In genomic region chr2:43458002-43458628, GRCh38 we compare ENCODE assay signal across 15 cellular contexts.
DNase-seq lines count a peak whose midpoint lies in the region; ATAC-seq, FAIRE-seq and TF ChIP-seq lines count a peak whose summit lies in the region.
"Had no signal": no experiment of that assay in that cellular context is flagged by ENCODE, and none has a peak within 500 bp of the region (broad histone marks: within the 10 kb centered on the region; RNA-seq: fewer than 3 reads in every experiment).

No MANE protein-coding gene starts in this region.

- peaks cover 0 to 86% (median 66%) of the 10 kb centered on the region in 4 donors for H3K4me1 ChIP-seq in sigmoid colon

- intact Hi-C loops in sigmoid colon (cut with DNase I) = no loop called here

- no peak for TF ChIP-seq POLR2A in sigmoid colon (IDR thresholded peaks at IDR 0.05)

- POLR2A ChIA-PET in BJ (lab: Charles Lee) = no interaction called here

- peak overlapping the region in 3 of 4 donors; percentile 23 to 70 (median 43) for H3K27ac ChIP-seq in sigmoid colon

- FAIRE-seq in RCC 7860 (lab: Jason Lieb, UNC) = no peak

- H3K27me3 ChIP-seq in BJ (ENCODE audit: control insufficient read depth, insufficient read depth, low read length) = no peaks in the 10 kb centered on the region
- H3K27me3 ChIP-seq in sigmoid colon = no peaks in the 10 kb centered on the region

- peak; percentile 44 for DNase-seq in BJ (ENCODE audit: low read depth)
- DNase-seq in RCC 7860 (ENCODE audit: low spot score) = peak; percentile 27
- peak; percentile 82 for DNase-seq in fibroblast of gingiva (ENCODE audit: low read depth)
- no peak for DNase-seq in sigmoid colon
- DNase-seq in retina = no peak
- DNase-seq in inferior parietal cortex (ENCODE audit: extremely low spot score) = no peak
- no peak for DNase-seq in SHP77 (lab: John Stamatoyannopoulos, UW)
- DNase-seq: activated CD8-positive, alpha-beta memory T cell treated with anti-CD3 and anti-CD28 coated beads, Interleukin-2, amount 10 ng/mL, durations not matched to agents 7 days and 5 days; CD4-positive, alpha-beta memory T cell; NCI-H1436 treated with DMSO at 0.1 percent for 48 hours; NK-92 treated with Interleukin-12 subunit alpha and Interleukin-12 subunit beta, amount 100 ng/mL, for 24 hours; stimulated activated CD4-positive, alpha-beta T cell treated with anti-CD3 and anti-CD28 coated beads, Interleukin-1b, Interleukin-23, amount 100 ng/mL, for 48 hours; stimulated activated naive CD8-positive, alpha-beta T cell treated with anti-CD3 and anti-CD28 coated beads, Interleukin-15, amount 100 ng/mL, for 72 hours; T-helper 9 cell had no signal

- 85 to 87% methylated on average over 4 of the region's 4 CpGs for WGBS in sigmoid colon, 2 donors

- no peak for TF ChIP-seq CTCF in BJ (IDR thresholded peaks at IDR 0.05; ENCODE audit: insufficient read depth, low read depth, low read length)
- no peak for TF ChIP-seq CTCF in sigmoid colon (IDR thresholded peaks at IDR 0.05)

- TF ChIP-seq EP300 in sigmoid colon (IDR thresholded peaks at IDR 0.05) = no peak

- CTCF ChIA-PET in BJ (lab: Yijun Ruan, JAX) = no interaction called here

- no peak for ATAC-seq in HG03196 (IDR thresholded peaks at IDR 0.05; ENCODE audit: unreplicated experiment)
- ATAC-seq: activated CD8-positive, alpha-beta memory T cell treated with anti-CD3 and anti-CD28 coated beads, Interleukin-2, amount 10 ng/mL, durations not matched to agents 7 days and 5 days; stimulated activated naive CD8-positive, alpha-beta T cell treated with anti-CD3 and anti-CD28 coated beads, Interleukin-15, amount 100 ng/mL, for 72 hours had no signal

- H3K4me3 ChIP-seq in BJ (ENCODE audit: low read depth, low read length) (no peak overlapping the region), sigmoid colon (no peak overlapping the region)

- H3K9me3 ChIP-seq in sigmoid colon = no peaks in the 10 kb centered on the region

- H3K36me3 ChIP-seq in BJ (ENCODE audit: control insufficient read depth, insufficient read depth, low read length) (no peaks in the 10 kb centered on the region), sigmoid colon (no peaks in the 10 kb centered on the region)

Comparison
In these comparisons a context has a peak if more than half of its experiments do, and no peak if none do; other contexts are left out.
1. DNase-seq: peak in BJ (single experiment), RCC 7860 (single experiment) and fibroblast of gingiva (single experiment); none in sigmoid colon (single experiment), retina (single experiment), inferior parietal cortex (single experiment) and SHP77 (0 of 2).